Comparison of ENCODE assay signal across 15 cellular contexts in genomic region chr16:48450367-48450766, GRCh38.
DNase-seq lines count a peak whose midpoint lies in the region; ATAC-seq and TF ChIP-seq lines count a peak whose summit lies in the region.
"Had no signal": no experiment of that assay in that cellular context is flagged by ENCODE, and none has a peak within 500 bp of the region (broad histone marks: within the 10 kb centered on the region; RNA-seq: fewer than 3 reads in every experiment).

No MANE protein-coding gene starts in this region.

- H3K9me3 ChIP-seq in fibroblast of lung (ENCODE audit: control insufficient read depth, insufficient read depth, low read depth, low read length): no peaks in the 10 kb centered on the region

- no peaks in the 10 kb centered on the region for H4K20me1 ChIP-seq in fibroblast of lung (ENCODE audit: control insufficient read depth, extremely low read depth, insufficient read depth, low read length)

- H3K27ac ChIP-seq in fibroblast of lung (ENCODE audit: insufficient read depth, low read length): no peak overlapping the region

- H2AFZ ChIP-seq in fibroblast of lung (ENCODE audit: low read length): no peak overlapping the region

- H3K4me1 ChIP-seq in fibroblast of lung (ENCODE audit: control insufficient read depth, extremely low read depth, insufficient read depth, low read length): peaks cover 5% of the 10 kb centered on the region

- DNase-seq in GM03348 (ENCODE audit: low spot score) (peak; percentile 30), amniotic epithelial cell (ENCODE audit: low read depth) (peak; percentile 27), fibroblast of lung (ENCODE audit: low read depth in 2 of 2) (peak; percentile 12 to 27), iris pigment epithelial cell (ENCODE audit: low read depth) (peak; percentile 42), DMS53 treated with DMSO at 0.1 percent for 48 hours (lab: John Stamatoyannopoulos, UW; ENCODE audit: unreplicated experiment) (no peak), NCI-H187 treated with DMSO at 0.1 percent for 48 hours (lab: John Stamatoyannopoulos, UW) (no peak), NCI-H1930 (lab: John Stamatoyannopoulos, UW) (no peak)
- DNase-seq: ACHN; C1 segment of cervical spinal cord; Calu3; CD4-positive, alpha-beta T cell; DMS 273 treated with DMSO at 0.1 percent for 48 hours; DMS79 had no signal

- ATAC-seq in HG03354 (IDR thresholded peaks at IDR 0.05; ENCODE audit: poor library complexity, severe bottlenecking, unreplicated experiment): no peak
- ATAC-seq: HCT116 had no signal

- H3K4me2 ChIP-seq in fibroblast of lung (ENCODE audit: extremely low read depth, insufficient read depth, low read length): no peak overlapping the region

- H3K9ac ChIP-seq in fibroblast of lung (ENCODE audit: insufficient read depth, low read length): no peak overlapping the region

- no peaks in the 10 kb centered on the region for H3K79me2 ChIP-seq in fibroblast of lung (ENCODE audit: control insufficient read depth, insufficient read depth, low read length)

- H3K27me3 ChIP-seq in fibroblast of lung (ENCODE audit: control insufficient read depth, insufficient read depth, low read length): no peaks in the 10 kb centered on the region

- H3K4me3 ChIP-seq in fibroblast of lung (replicated peaks in 1 of 4; ENCODE audit: control extremely low read depth in 1 of 4, insufficient read depth in 1 of 4, low read depth in 3 of 4, low read length in 4 of 4): no peak overlapping the region

- TF ChIP-seq CTCF in fibroblast of lung (conservative IDR thresholded peaks at IDR 0.05 in 1 of 2, IDR thresholded peaks at IDR 0.05 in 1 of 2; ENCODE audit: low read depth in 1 of 2, low read length in 2 of 2): no peak

- no peaks in the 10 kb centered on the region for H3K36me3 ChIP-seq in fibroblast of lung (ENCODE audit: control insufficient read depth, insufficient read depth, low read length)

Comparison
In these comparisons a context has a peak if more than half of its experiments do, and no peak if none do; other contexts are left out.
1. DNase-seq: peak in GM03348 (single experiment), amniotic epithelial cell (single experiment), fibroblast of lung (2 of 2) and iris pigment epithelial cell (single experiment); none in DMS53 treated with DMSO at 0.1 percent for 48 hours (single experiment), NCI-H187 treated with DMSO at 0.1 percent for 48 hours (single experiment) and NCI-H1930 (0 of 2).